In genomic region chr20:17372831-17373440, GRCh38 we compare ENCODE assay signal across 22 cellular contexts.
"Had no signal": no experiment of that assay in that cellular context is flagged by ENCODE, and none has a peak within 500 bp of the region (broad histone marks: within the 10 kb centered on the region; RNA-seq: fewer than 3 reads in every experiment).

No MANE protein-coding gene starts in this region.

- H3K9me3 Mint-ChIP-seq: dendritic cell treated with granulocyte-macrophage colony-stimulating factor and Interleukin-4, amounts not matched to agents 40 ng/mL and 50 ng/mL, for 4 days had no signal

- H3K4me3 ChIP-seq: colonic mucosa, gastroesophageal sphincter, heart left ventricle, hepatocyte, left lung, lower lobe of right lung had no signal

- H3K27me3 ChIP-seq: colonic mucosa, foreskin keratinocyte, gastroesophageal sphincter, left lung had no signal

- H3K9me3 ChIP-seq: colonic mucosa, gastroesophageal sphincter, left lung, lower lobe of right lung had no signal

- H3K4me1 Mint-ChIP-seq: immature natural killer cell; naive thymus-derived CD4-positive, alpha-beta T cell had no signal

- H3K36me3 Mint-ChIP-seq: immature natural killer cell; naive thymus-derived CD4-positive, alpha-beta T cell had no signal

- H3K4me1 ChIP-seq: colonic mucosa, foreskin keratinocyte, gastroesophageal sphincter, heart left ventricle, left lung, lower lobe of right lung had no signal

- H3K27ac ChIP-seq: colonic mucosa, epithelial cell of prostate, foreskin keratinocyte, gastroesophageal sphincter, heart left ventricle, hepatocyte, left lung, lower lobe of right lung had no signal

- H3K4me3 Mint-ChIP-seq: dendritic cell treated with granulocyte-macrophage colony-stimulating factor and Interleukin-4, amounts not matched to agents 40 ng/mL and 50 ng/mL, for 4 days; immature natural killer cell; naive thymus-derived CD4-positive, alpha-beta T cell had no signal

- H3K27ac Mint-ChIP-seq: dendritic cell treated with granulocyte-macrophage colony-stimulating factor and Interleukin-4, amounts not matched to agents 40 ng/mL and 50 ng/mL, for 4 days; immature natural killer cell; naive thymus-derived CD4-positive, alpha-beta T cell had no signal

- FAIRE-seq: endometrium, frontal cortex, keratinocyte had no signal

- H3K36me3 ChIP-seq: colonic mucosa, gastroesophageal sphincter, heart left ventricle, left lung, lower lobe of right lung had no signal

- H3K27me3 Mint-ChIP-seq: dendritic cell treated with granulocyte-macrophage colony-stimulating factor and Interleukin-4, amounts not matched to agents 40 ng/mL and 50 ng/mL, for 4 days had no signal

- DNase-seq: colonic mucosa; cortex of kidney; effector memory CD4-positive, alpha-beta T cell; erythroblast; foreskin keratinocyte; heart left ventricle; hypothalamus; immature natural killer cell; left cardiac atrium; left lung; left ventricle myocardium superior; lower lobe of right lung; mesenchymal stem cell; midbrain; naive thymus-derived CD4-positive, alpha-beta T cell had no signal
